Comparison of ENCODE assay signal across 1 cellular context in the genomic region with DNA sequence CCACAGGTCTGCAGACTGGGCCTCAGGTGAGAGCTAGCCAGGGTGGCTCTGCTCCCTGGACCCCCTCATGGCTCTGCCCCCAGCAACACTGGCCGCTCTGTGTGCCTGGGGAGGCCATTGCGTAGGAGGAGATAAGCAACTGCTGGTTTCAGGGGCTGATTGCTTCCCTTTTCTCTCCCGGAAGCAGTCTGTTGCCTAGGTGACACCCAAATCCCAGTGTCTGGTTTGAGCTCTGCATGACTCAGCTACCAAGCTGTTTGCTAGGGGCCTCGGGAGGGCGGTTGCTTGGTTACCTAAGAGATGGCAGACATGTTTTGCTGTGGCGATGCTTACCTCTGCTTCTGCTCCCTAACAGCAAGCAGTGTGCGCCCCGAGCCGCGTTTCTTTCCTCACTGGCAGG.
TF ChIP-seq lines count a peak whose summit lies in the region.

No MANE protein-coding gene starts in this region.

TF ChIP-seq in GM12878, 131 proteins besides CTCF, POLR2A, EP300 and RAD21:
- TF ChIP-seq BMI1 (IDR thresholded peaks at IDR 0.05; ENCODE audit: borderline replicate concordance), result peak; percentile 36; the same call in 1 of the 2 replicates
- TF ChIP-seq EGR1 (IDR thresholded peaks at IDR 0.05; ENCODE audit: borderline replicate concordance in 1 of 2, low read depth in 2 of 2, low read length in 2 of 2), result peak in 1 of 2 experiments; percentile 55; a peak in 1 of 3 replicates
- TF ChIP-seq ZNF687 (IDR thresholded peaks at IDR 0.05), result 0 out of 2 replicates have a peak, but pooled peaks have one; percentile 11
